In the genomic region with DNA sequence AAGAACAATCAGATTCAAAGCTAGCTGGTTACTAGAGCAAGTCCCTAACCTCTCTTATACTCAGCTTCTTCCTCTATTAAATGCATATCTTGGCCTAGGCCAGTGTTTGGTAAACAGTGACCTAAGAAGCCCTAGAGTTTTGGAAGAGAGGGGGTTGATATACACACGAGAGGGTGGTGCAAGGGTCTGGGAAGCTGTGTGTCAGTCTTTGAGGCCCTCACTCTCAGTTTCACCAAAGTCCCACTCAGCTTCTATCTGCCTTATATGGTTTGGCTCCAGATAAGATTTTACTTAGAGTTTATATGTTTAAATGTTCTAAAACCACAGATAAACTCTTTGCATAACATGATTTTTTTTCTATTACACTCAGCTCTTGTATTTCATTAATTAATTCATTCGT, we compare ENCODE assay signal across 8 cellular contexts.
"Had no signal": no experiment of that assay in that cellular context is flagged by ENCODE, and none has a peak within 500 bp of the region (broad histone marks: within the 10 kb centered on the region; RNA-seq: fewer than 3 reads in every experiment).

No MANE protein-coding gene starts in this region.

- H3K4me2 ChIP-seq: GM23338 had no signal

- H3K27ac Mint-ChIP-seq: GM23338, HFFc6 had no signal

- H3K36me3 ChIP-seq: HAP-1 had no signal

- DNase-seq: H7, HFFc6 had no signal

- H3K27ac ChIP-seq: HL-60 had no signal

- H3K4me3 ChIP-seq: GM23338, HAP-1, K562 had no signal

- H3K9me3 ChIP-seq: HAP-1 had no signal

- H3K4me3 Mint-ChIP-seq: GM23338, HFFc6 had no signal

- H2AFZ ChIP-seq: GM23338 had no signal

- ATAC-seq: GM23338, HCT116, HepG2, K562 had no signal
